ENCODE assay signal across 1 cellular context in genomic region chr20:50642288-50642803, GRCh38.
TF ChIP-seq lines count a peak whose summit lies in the region.

No MANE protein-coding gene starts in this region.

TF ChIP-seq in K562, 482 proteins besides CTCF, POLR2A, EP300 and RAD21 (continued from another document):
- TF ChIP-seq ZNF395 (CRISPR knock-in tag; IDR thresholded peaks at IDR 0.05), result no peak
- no peak for TF ChIP-seq ZHX1 (conservative IDR thresholded peaks at IDR 0.05; ENCODE audit: low read length)
- TF ChIP-seq TAL1 (IDR thresholded peaks at IDR 0.05), result 0 out of 2 replicates have a peak, but pooled peaks have one; percentile 30
- peak; percentile 55 for TF ChIP-seq CBFA2T2 (conservative IDR thresholded peaks at IDR 0.05)
- peak; percentile 33; the same call in 1 of the 2 replicates for TF ChIP-seq ARID1B (IDR thresholded peaks at IDR 0.05)
- no peak for TF ChIP-seq TRIM25 (IDR thresholded peaks at IDR 0.05; ENCODE audit: borderline replicate concordance)
